Comparison of ENCODE assay signal across 1 cellular context in the genomic region with DNA sequence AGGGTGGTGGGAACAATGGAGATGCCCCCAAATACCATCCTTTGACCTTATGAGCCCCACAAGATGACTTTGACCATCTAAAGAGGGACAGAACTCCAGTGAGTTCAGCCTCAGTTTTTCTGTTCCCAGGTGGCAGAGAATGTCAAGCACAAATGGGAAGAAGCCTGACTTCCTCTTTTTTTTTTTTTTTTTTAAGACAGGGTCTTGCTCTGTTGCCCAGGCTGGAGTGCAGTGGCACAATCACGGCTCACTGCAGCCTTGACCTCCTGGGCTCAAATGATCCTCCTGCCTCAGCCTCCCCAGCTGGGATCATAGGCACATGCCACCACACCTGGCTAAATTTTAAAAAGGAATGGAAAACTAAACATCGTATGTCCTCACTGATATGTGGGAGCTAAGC. TPM values are rescaled to one million over a fixed set of nuclear protein-coding genes. Genes with fewer than 3 reads are reported as not detected.
"Had no signal": no experiment of that assay in that cellular context is flagged by ENCODE, and none has a peak within 500 bp of the region (broad histone marks: within the 10 kb centered on the region; RNA-seq: fewer than 3 reads in every experiment).

No MANE protein-coding gene starts in this region.

RNA-seq across cellular contexts. Expression of a gene that starts 28.5 kb away (rescaled TPM):
- total RNA-seq: glomerular endothelial cell had no signal
